Comparison of ENCODE assay signal across 20 cellular contexts in genomic region chrX:40058719-40059118, GRCh38. TPM values are rescaled to one million over a fixed set of nuclear protein-coding genes. Genes with fewer than 3 reads are reported as not detected.
A peak's percentile ranks its signal among the peaks of the same experiment; 100 is the strongest.
DNase-seq lines count a peak whose midpoint lies in the region; ATAC-seq, FAIRE-seq and TF ChIP-seq lines count a peak whose summit lies in the region.
"Had no signal": no experiment of that assay in that cellular context is flagged by ENCODE, and none has a peak within 500 bp of the region (broad histone marks: within the 10 kb centered on the region; RNA-seq: fewer than 3 reads in every experiment).

No MANE protein-coding gene starts in this region.

- DNase-seq in DMS153 (lab: John Stamatoyannopoulos, UW) (peak; percentile 91), DMS153 treated with DMSO at 0.1 percent for 48 hours (lab: John Stamatoyannopoulos, UW; ENCODE audit: unreplicated experiment) (no peak), NCI-H510A (lab: John Stamatoyannopoulos, UW) (peak; percentile 93), kidney (peak; percentile 85), substantia nigra (lab: John Stamatoyannopoulos, UW) (peak in 25 of 49 donors; percentile 0 to 53 (median 10)), NCI-H1048 (lab: John Stamatoyannopoulos, UW) (no peak)
- DNase-seq: activated CD4-positive, CD25-positive, alpha-beta regulatory T cell treated with anti-CD3 and anti-CD28 coated beads, Interleukin-2, amount 50 U/mL, for 72 hours; cerebellar nuclear complex; islet precursor cell; Karpas-422; NCI-H2227 treated with DMSO at 0.1 percent for 48 hours; T-helper 1 cell had no signal

- no peak for TF ChIP-seq CTCF in kidney (IDR thresholded peaks at IDR 0.05; ENCODE audit: borderline replicate concordance, extremely low read depth, insufficient read depth)

- intact Hi-C loops in kidney (cut with DNase I) = no loop called here

- no peak overlapping the region for H3K4me3 ChIP-seq in kidney (ENCODE audit: low read length in 2 of 2)
- H3K4me3 ChIP-seq: adrenal gland, gastroesophageal sphincter, thyroid gland had no signal

- no peak overlapping the region for H3K9ac ChIP-seq in kidney (ENCODE audit: low read length in 2 of 2)

- H3K36me3 ChIP-seq in kidney (ENCODE audit: control insufficient read depth in 1 of 2, insufficient read depth in 2 of 2, low read length in 2 of 2) = peaks cover 9 to 35% of the 10 kb centered on the region in 2 donors

- FAIRE-seq in kidney (lab: Jason Lieb, UNC) = no peak
- FAIRE-seq: GM12891, RCC 7860 had no signal

- no peaks in the 10 kb centered on the region for H3K4me1 ChIP-seq in kidney (ENCODE audit: control insufficient read depth in 1 of 2, insufficient read depth in 1 of 2, low read depth in 1 of 2, low read length in 2 of 2)
- H3K4me1 ChIP-seq: adrenal gland, thyroid gland had no signal

- ATAC-seq in HG03025 (IDR thresholded peaks at IDR 0.05; ENCODE audit: low FRiP score, unreplicated experiment) = no peak
- no peak for ATAC-seq in HG03280 (IDR thresholded peaks at IDR 0.05; ENCODE audit: unreplicated experiment)
- ATAC-seq: gastroesophageal sphincter had no signal

- no peaks in the 10 kb centered on the region for H3K9me3 ChIP-seq in kidney (ENCODE audit: control insufficient read depth in 1 of 2, low read length in 2 of 2)
- H3K9me3 ChIP-seq: adrenal gland, gastroesophageal sphincter, thyroid gland had no signal

- H3K27ac ChIP-seq in kidney (ENCODE audit: low read depth in 2 of 2, low read length in 2 of 2) (no peak overlapping the region), substantia nigra (ENCODE audit: low read depth, low read length, poor library complexity, severe bottlenecking) (no peak overlapping the region)
- H3K27ac ChIP-seq: 22Rv1, adrenal gland, gastroesophageal sphincter, thyroid gland had no signal

RNA-seq across cellular contexts. Expression of gene BCOR, which starts 39.0 kb away (rescaled TPM):
- total RNA-seq in kidney = 33.9 TPM
- polyA plus RNA-seq in kidney (ENCODE audit: insufficient read depth, low read depth, low replicate concordance) = 7.7 TPM

Comparison
In these comparisons a context has a peak if more than half of its experiments do, and no peak if none do; other contexts are left out.
1. DNase-seq: peak in DMS153 (single experiment), NCI-H510A (single experiment), kidney (single experiment) and substantia nigra (25 of 49); none in DMS153 treated with DMSO at 0.1 percent for 48 hours (single experiment) and NCI-H1048 (single experiment).